Comparison of ENCODE assay signal across 10 cellular contexts in genomic region chr14:87994974-87995373, GRCh38. TPM values are rescaled to one million over a fixed set of nuclear protein-coding genes. Genes with fewer than 3 reads are reported as not detected.
A peak's percentile ranks its signal among the peaks of the same experiment; 100 is the strongest.
DNase-seq lines count a peak whose midpoint lies in the region; ATAC-seq and TF ChIP-seq lines count a peak whose summit lies in the region.
"Had no signal": no experiment of that assay in that cellular context is flagged by ENCODE, and none has a peak within 500 bp of the region (broad histone marks: within the 10 kb centered on the region; RNA-seq: fewer than 3 reads in every experiment).

No MANE protein-coding gene starts in this region.

- H3K27me3 Mint-ChIP-seq in activated naive CD4-positive, alpha-beta T cell treated with anti-CD3 and anti-CD28 coated beads for 36 hours (ENCODE audit: low read depth) = no peaks in the 10 kb centered on the region
- H3K27me3 Mint-ChIP-seq in activated naive CD8-positive, alpha-beta T cell = no peaks in the 10 kb centered on the region
- H3K27me3 Mint-ChIP-seq in chondrocyte (ENCODE audit: low read depth) = peaks cover 12% of the 10 kb centered on the region

- peak overlapping the region; percentile 96 for H3K27ac Mint-ChIP-seq in activated naive CD4-positive, alpha-beta T cell treated with anti-CD3 and anti-CD28 coated beads for 36 hours
- peak overlapping the region; percentile 98 for H3K27ac Mint-ChIP-seq in activated naive CD8-positive, alpha-beta T cell
- no peak overlapping the region for H3K27ac Mint-ChIP-seq in chondrocyte (ENCODE audit: unreplicated experiment)

- H3K4me1 Mint-ChIP-seq in activated naive CD4-positive, alpha-beta T cell treated with anti-CD3 and anti-CD28 coated beads for 36 hours (ENCODE audit: low read depth) = peaks cover 55% of the 10 kb centered on the region
- H3K4me1 Mint-ChIP-seq in activated naive CD8-positive, alpha-beta T cell (ENCODE audit: low read depth) = peaks cover 54% of the 10 kb centered on the region
- peaks cover 35% of the 10 kb centered on the region for H3K4me1 Mint-ChIP-seq in chondrocyte (ENCODE audit: low read depth)

- TF ChIP-seq POLR2A in testis (IDR thresholded peaks at IDR 0.05) (no peak), gastroesophageal sphincter (IDR thresholded peaks at IDR 0.05) (no peak)

- DNase-seq in activated naive CD4-positive, alpha-beta T cell treated with anti-CD3 and anti-CD28 coated beads for 36 hours = peak; percentile 54
- no peak for DNase-seq in activated naive CD4-positive, alpha-beta T cell treated with anti-CD3 and anti-CD28 coated beads, Interleukin-2, amount 50 U/mL, for 16 hours
- DNase-seq in testis (no peak), Kasumi-1 (lab: John Stamatoyannopoulos, UW) (no peak), chondrocyte (ENCODE audit: low spot score) (no peak)
- DNase-seq: stimulated activated CD4-positive, alpha-beta T cell treated with anti-CD3 and anti-CD28 coated beads, Interleukin-12 subunit alpha, Interleukin-12 subunit beta, amount 100 ng/mL, for 4 hours had no signal

- no peaks in the 10 kb centered on the region for H3K36me3 ChIP-seq in testis (ENCODE audit: low read depth, missing control alignments)
- no peaks in the 10 kb centered on the region for H3K36me3 ChIP-seq in gastroesophageal sphincter

- H3K9me3 ChIP-seq in testis (no peaks in the 10 kb centered on the region), gastroesophageal sphincter (no peaks in the 10 kb centered on the region)

- peak overlapping the region; percentile 5 for H3K4me3 Mint-ChIP-seq in activated naive CD4-positive, alpha-beta T cell treated with anti-CD3 and anti-CD28 coated beads for 36 hours
- peak overlapping the region; percentile 88 for H3K4me3 Mint-ChIP-seq in activated naive CD8-positive, alpha-beta T cell
- no peak overlapping the region for H3K4me3 Mint-ChIP-seq in chondrocyte (ENCODE audit: unreplicated experiment)

- CTCF ChIA-PET in activated naive CD4-positive, alpha-beta T cell treated with anti-CD3 and anti-CD28 coated beads for 36 hours (lab: Charles Lee) = interaction anchor here (0.6 to 3.2 kb wide), 5 partner anchors 11 to 192 kb away, joined by 3 to 22 read pairs (median 3); partner anchors contain the start of gene GPR65

- no peak for TF ChIP-seq CTCF in testis (IDR thresholded peaks at IDR 0.05)
- TF ChIP-seq CTCF in chondrocyte (IDR thresholded peaks at IDR 0.05) = no peak
- no peak for TF ChIP-seq CTCF in gastroesophageal sphincter (IDR thresholded peaks at IDR 0.05)

- peak overlapping the region; percentile 63 to 98 for H3K27ac ChIP-seq in testis
- no peak overlapping the region for H3K27ac ChIP-seq in gastroesophageal sphincter
- H3K27ac ChIP-seq: C4-2B had no signal

- 55 to 71% methylated on average over 6 of the region's 6 CpGs for whole genome bisulfite sequencing in testis, 2 donors
- 82 to 88% methylated on average over 4 to 5 of the region's 6 CpGs for WGBS in gastroesophageal sphincter (ENCODE audit: low coverage in 1 of 2), 2 donors

- intact Hi-C loops in activated naive CD4-positive, alpha-beta T cell treated with anti-CD3 and anti-CD28 coated beads for 36 hours (cut with micrococcal nuclease) = loop anchor here (5.0 to 10.0 kb wide), 4 partner anchors 48 to 830 kb away; partner anchors contain the start of genes SPATA7, TTC8 and ZC3H14
- intact Hi-C loops in testis (cut with DNase I; ENCODE audit: low total_unique reads) = no loop called here

- H3K9me3 Mint-ChIP-seq in activated naive CD4-positive, alpha-beta T cell treated with anti-CD3 and anti-CD28 coated beads for 36 hours = no peaks in the 10 kb centered on the region
- H3K9me3 Mint-ChIP-seq in activated naive CD8-positive, alpha-beta T cell (ENCODE audit: low read depth) = no peaks in the 10 kb centered on the region
- H3K9me3 Mint-ChIP-seq in chondrocyte (ENCODE audit: low read depth) = no peaks in the 10 kb centered on the region

- H3K4me3 ChIP-seq in testis (no peak overlapping the region), gastroesophageal sphincter (no peak overlapping the region)

- H3K36me3 Mint-ChIP-seq in activated naive CD4-positive, alpha-beta T cell treated with anti-CD3 and anti-CD28 coated beads for 36 hours (ENCODE audit: low read depth) = no peaks in the 10 kb centered on the region
- H3K36me3 Mint-ChIP-seq in activated naive CD8-positive, alpha-beta T cell = peaks cover 2% of the 10 kb centered on the region
- H3K36me3 Mint-ChIP-seq in chondrocyte (ENCODE audit: low read depth) = no peaks in the 10 kb centered on the region

- H3K4me1 ChIP-seq in testis (peaks cover 51% of the 10 kb centered on the region), gastroesophageal sphincter (peaks cover 2 to 26% (median 2%) of the 10 kb centered on the region in 3 donors)

- TF ChIP-seq EP300 in gastroesophageal sphincter (IDR thresholded peaks at IDR 0.05) = no peak

- peak; percentile 30 for ATAC-seq in HG03060 (IDR thresholded peaks at IDR 0.05; ENCODE audit: low read depth, unreplicated experiment)
- no peak for ATAC-seq in gastroesophageal sphincter

- no peaks in the 10 kb centered on the region for H3K27me3 ChIP-seq in testis
- H3K27me3 ChIP-seq in gastroesophageal sphincter = no peaks in the 10 kb centered on the region

RNA-seq across cellular contexts. Expression of gene GALC, which starts 2.0 kb away (rescaled TPM):
- total RNA-seq in activated naive CD4-positive, alpha-beta T cell treated with anti-CD3 and anti-CD28 coated beads for 36 hours = 10 to 100 TPM; 11.2 to 12.7 TPM
- total RNA-seq in testis (100 to 1,000 TPM in 1 of 2 donors, 10 to 100 TPM in 1; 79.6 to 100 TPM), chondrocyte (11.1 to 18.0 TPM (median 12.3 TPM) in 3 replicates), gastroesophageal sphincter (10 to 100 TPM; 13.7 to 19.9 (median 16.6) TPM)
- polyA plus RNA-seq in testis (ENCODE audit: insufficient read depth, low read depth, low replicate concordance) = 50.7 TPM

RNA-seq across cellular contexts. Expression of gene GPR65, which starts 10.0 kb away (rescaled TPM):
- total RNA-seq in activated naive CD4-positive, alpha-beta T cell treated with anti-CD3 and anti-CD28 coated beads for 36 hours = 10 to 100 TPM; 10.4 to 11.1 TPM
- under 1 TPM; 0.08 to 0.31 TPM for total RNA-seq in testis
- polyA plus RNA-seq in testis (ENCODE audit: insufficient read depth, low read depth, low replicate concordance) = 0.96 TPM
- not detected in 3 replicates for total RNA-seq in chondrocyte
- total RNA-seq in gastroesophageal sphincter = 1 to 10 TPM in 1 of 4 donors, under 1 TPM in 3; 0.47 to 1.5 (median 0.52) TPM

Comparison
In these comparisons a context has a peak if more than half of its experiments do, and no peak if none do; other contexts are left out.
1. H3K27ac ChIP-seq: peak in testis (2 of 2); none in gastroesophageal sphincter (0 of 4).
2. RNA of gene GPR65, which starts 10.0 kb away (total RNA-seq): 10.4 to 11.1 TPM in activated naive CD4-positive, alpha-beta T cell treated with anti-CD3 and anti-CD28 coated beads for 36 hours; 0.47 to 1.5 TPM in gastroesophageal sphincter, 0.08 to 0.31 TPM in testis and not detected in chondrocyte; every median in the first group is over 4 times any median in the second.